8 cellular contexts compared by ENCODE assay signal in the genomic region with DNA sequence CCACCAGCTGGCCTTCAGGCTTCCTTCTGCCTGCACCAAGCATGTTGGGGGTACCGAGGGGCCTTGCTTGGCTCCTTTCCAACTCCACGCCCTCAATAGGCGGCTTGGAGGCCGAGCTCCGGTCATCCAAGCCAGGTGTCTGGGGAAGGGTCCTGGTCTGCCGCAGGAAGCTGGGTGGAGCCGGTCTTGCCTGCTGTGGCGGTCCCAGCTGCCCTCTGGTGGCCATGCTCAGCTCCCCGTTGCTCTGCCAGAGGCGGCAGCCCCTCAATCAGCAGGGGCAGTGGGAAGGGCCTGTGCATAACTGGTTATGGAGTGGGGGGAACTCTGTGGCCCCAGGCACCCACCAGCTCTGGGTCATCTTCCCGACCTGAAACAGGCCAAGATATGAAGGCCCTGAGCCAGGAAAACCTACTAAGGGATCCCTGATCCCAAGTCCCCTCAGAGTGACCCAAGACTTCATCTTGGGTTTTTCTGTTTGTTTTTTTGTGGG. TPM values are rescaled to one million over a fixed set of nuclear protein-coding genes. Genes with fewer than 3 reads are reported as not detected.
A peak's percentile ranks its signal among the peaks of the same experiment; 100 is the strongest.
DNase-seq lines count a peak whose midpoint lies in the region; ATAC-seq and TF ChIP-seq lines count a peak whose summit lies in the region.

No MANE protein-coding gene starts in this region.

- no peaks in the 10 kb centered on the region for H3K9me3 Mint-ChIP-seq in activated naive CD8-positive, alpha-beta T cell treated with anti-CD3 and anti-CD28 coated beads, Interleukin-2, amount 50 U/mL, for 24 hours

- no peak overlapping the region for H2AFZ ChIP-seq in DND-41 (ENCODE audit: low read depth, low read length)
- no peak overlapping the region for H2AFZ ChIP-seq in MM.1S (ENCODE audit: low read length)
- H2AFZ ChIP-seq in hepatocyte = no peak overlapping the region

- H3K9ac ChIP-seq in DND-41 (ENCODE audit: low read depth, low read length) (no peak overlapping the region), MM.1S (ENCODE audit: low read length) (no peak overlapping the region)

- H3K4me2 ChIP-seq in DND-41 (ENCODE audit: insufficient read depth, low read length) (no peak overlapping the region), MM.1S (ENCODE audit: low read depth, low read length) (no peak overlapping the region), hepatocyte (no peak overlapping the region)

- H3K79me2 ChIP-seq in DND-41 (ENCODE audit: insufficient read depth, low read length) (no peaks in the 10 kb centered on the region), MM.1S (ENCODE audit: low read length) (no peaks in the 10 kb centered on the region), hepatocyte (no peaks in the 10 kb centered on the region)

- H3K27ac ChIP-seq in DND-41 (ENCODE audit: low read length) = no peak overlapping the region
- no peak overlapping the region for H3K27ac ChIP-seq in MM.1S (ENCODE audit: low read length)
- no peak overlapping the region for H3K27ac ChIP-seq in hepatocyte

- DNase-seq in DND-41 = peak; percentile 37
- no peak for DNase-seq in MM.1S
- DNase-seq in activated naive CD8-positive, alpha-beta T cell treated with anti-CD3 and anti-CD28 coated beads, Interleukin-2, amount 50 U/mL, for 24 hours = peak; percentile 61
- DNase-seq in hepatocyte (ENCODE audit: low spot score) = peak; percentile 81
- DNase-seq in stimulated activated CD4-positive, alpha-beta T cell treated with anti-CD3 and anti-CD28 coated beads, Interleukin-4, amount 100 ng/mL, for 24 hours = peak; percentile 21
- no peak for DNase-seq in T1000 (lab: John Stamatoyannopoulos, UW)
- DNase-seq in NCI-H2171 (lab: John Stamatoyannopoulos, UW) = no peak
- DNase-seq in T-helper 1 cell = no peak

- no peak overlapping the region for H3K4me3 Mint-ChIP-seq in activated naive CD8-positive, alpha-beta T cell treated with anti-CD3 and anti-CD28 coated beads, Interleukin-2, amount 50 U/mL, for 24 hours

- no peaks in the 10 kb centered on the region for H3K36me3 ChIP-seq in DND-41 (ENCODE audit: insufficient read depth, low read length)
- H3K36me3 ChIP-seq in MM.1S (replicated peaks; ENCODE audit: insufficient read depth, low read length) = no peaks in the 10 kb centered on the region
- no peaks in the 10 kb centered on the region for H3K36me3 ChIP-seq in hepatocyte (replicated peaks; ENCODE audit: insufficient read depth, low read depth)

- H3K9me2 ChIP-seq in MM.1S (replicated peaks; ENCODE audit: insufficient read depth, low read length) (no peaks in the 10 kb centered on the region), hepatocyte (replicated peaks; ENCODE audit: insufficient read depth) (no peaks in the 10 kb centered on the region)

- WGBS in hepatocyte (ENCODE audit: low lambda C conversion rate, missing lambda C conversion rate) = 11% methylated on average over 11 of the region's 11 CpGs

- no peaks in the 10 kb centered on the region for H3K27me3 ChIP-seq in DND-41 (ENCODE audit: insufficient read depth, low read length, poor library complexity)
- peaks cover 49% of the 10 kb centered on the region for H3K27me3 ChIP-seq in MM.1S (replicated peaks; ENCODE audit: insufficient read depth, low read length)
- H3K27me3 ChIP-seq in hepatocyte = peaks cover 23% of the 10 kb centered on the region

- H3F3A ChIP-seq in MM.1S (ENCODE audit: insufficient read depth, low read length) = no peaks in the 10 kb centered on the region

- H3K9me3 ChIP-seq in DND-41 (ENCODE audit: insufficient read depth, low read length, severe bottlenecking) (no peaks in the 10 kb centered on the region), MM.1S (replicated peaks; ENCODE audit: insufficient read depth, low read length) (no peaks in the 10 kb centered on the region), hepatocyte (ENCODE audit: low read depth) (no peaks in the 10 kb centered on the region)

- ATAC-seq in DND-41 (ENCODE audit: insufficient read depth, low read depth) = 0 out of 3 replicates have a peak, but pooled peaks have one; percentile 22
- no peak for ATAC-seq in activated naive CD8-positive, alpha-beta T cell treated with anti-CD3 and anti-CD28 coated beads, Interleukin-2, amount 50 U/mL, for 24 hours

- TF ChIP-seq CTCF in DND-41 (IDR thresholded peaks at IDR 0.05; ENCODE audit: borderline replicate concordance, extremely low read depth, low read length, poor library complexity, severe bottlenecking) = peak; percentile 63
- peak; percentile 55 for TF ChIP-seq CTCF in MM.1S (IDR thresholded peaks at IDR 0.05; ENCODE audit: low read length)
- peak; percentile 79 for TF ChIP-seq CTCF in hepatocyte (IDR thresholded peaks at IDR 0.05; ENCODE audit: poor library complexity)

- peaks cover 20% of the 10 kb centered on the region for H3K27me3 Mint-ChIP-seq in activated naive CD8-positive, alpha-beta T cell treated with anti-CD3 and anti-CD28 coated beads, Interleukin-2, amount 50 U/mL, for 24 hours

- no peaks in the 10 kb centered on the region for H3K36me3 Mint-ChIP-seq in activated naive CD8-positive, alpha-beta T cell treated with anti-CD3 and anti-CD28 coated beads, Interleukin-2, amount 50 U/mL, for 24 hours (ENCODE audit: low read depth)

- H4K20me1 ChIP-seq in DND-41 (ENCODE audit: insufficient read depth, low read length) (peaks cover 8% of the 10 kb centered on the region), MM.1S (ENCODE audit: insufficient read depth, low read length) (no peaks in the 10 kb centered on the region), hepatocyte (ENCODE audit: insufficient read depth, poor library complexity, severe bottlenecking) (no peaks in the 10 kb centered on the region)

- H3K4me3 ChIP-seq in DND-41 (ENCODE audit: low read depth in 1 of 2, low read length in 2 of 2) (no peak overlapping the region), MM.1S (ENCODE audit: low read length) (no peak overlapping the region), hepatocyte (no peak overlapping the region)

- H3K4me1 ChIP-seq in DND-41 (ENCODE audit: insufficient read depth, low read length) = peaks cover 18% of the 10 kb centered on the region
- H3K4me1 ChIP-seq in MM.1S (ENCODE audit: low read length) = no peaks in the 10 kb centered on the region
- peaks cover 6% of the 10 kb centered on the region for H3K4me1 ChIP-seq in hepatocyte (ENCODE audit: insufficient read depth)

- peaks cover 4% of the 10 kb centered on the region for H3K4me1 Mint-ChIP-seq in activated naive CD8-positive, alpha-beta T cell treated with anti-CD3 and anti-CD28 coated beads, Interleukin-2, amount 50 U/mL, for 24 hours

- no peak overlapping the region for H3K27ac Mint-ChIP-seq in activated naive CD8-positive, alpha-beta T cell treated with anti-CD3 and anti-CD28 coated beads, Interleukin-2, amount 50 U/mL, for 24 hours

RNA-seq across cellular contexts. Expression of a gene that starts 3.2 kb away (rescaled TPM):
- 21.6 and 32.5 TPM in 2 replicates for total RNA-seq in hepatocyte
- polyA plus RNA-seq in hepatocyte = 23.8 and 25.8 TPM in 2 replicates

RNA-seq across cellular contexts. Expression of a gene that starts 7.5 kb away (rescaled TPM):
- 21.4 and 26.2 TPM in 2 replicates for total RNA-seq in hepatocyte
- 20.8 and 24.4 TPM in 2 replicates for polyA plus RNA-seq in hepatocyte

Comparison
In these comparisons a context has a peak if more than half of its experiments do, and no peak if none do; other contexts are left out.
1. DNase-seq: peak in DND-41 (single experiment), activated naive CD8-positive, alpha-beta T cell treated with anti-CD3 and anti-CD28 coated beads, Interleukin-2, amount 50 U/mL, for 24 hours (single experiment), hepatocyte (single experiment) and stimulated activated CD4-positive, alpha-beta T cell treated with anti-CD3 and anti-CD28 coated beads, Interleukin-4, amount 100 ng/mL, for 24 hours (single experiment); none in MM.1S (single experiment), T1000 (single experiment), NCI-H2171 (single experiment) and T-helper 1 cell (0 of 5).
2. Peak in every context shown above with its lines, with median percentiles within 50 percentile points of each other: CTCF ChIP-seq.